Comparison of ENCODE assay signal across 1 cellular context in genomic region chr1:200883118-200883517, GRCh38.
TF ChIP-seq lines count a peak whose summit lies in the region.

No MANE protein-coding gene starts in this region.

TF ChIP-seq in H1, 55 proteins besides CTCF, POLR2A, EP300 and RAD21:
- TF ChIP-seq ATF2 (IDR thresholded peaks at IDR 0.05; ENCODE audit: low read length), result no peak
- no peak for TF ChIP-seq BACH1 (IDR thresholded peaks at IDR 0.05; ENCODE audit: low read length)
